Comparison of ENCODE assay signal across 11 cellular contexts in the genomic region with DNA sequence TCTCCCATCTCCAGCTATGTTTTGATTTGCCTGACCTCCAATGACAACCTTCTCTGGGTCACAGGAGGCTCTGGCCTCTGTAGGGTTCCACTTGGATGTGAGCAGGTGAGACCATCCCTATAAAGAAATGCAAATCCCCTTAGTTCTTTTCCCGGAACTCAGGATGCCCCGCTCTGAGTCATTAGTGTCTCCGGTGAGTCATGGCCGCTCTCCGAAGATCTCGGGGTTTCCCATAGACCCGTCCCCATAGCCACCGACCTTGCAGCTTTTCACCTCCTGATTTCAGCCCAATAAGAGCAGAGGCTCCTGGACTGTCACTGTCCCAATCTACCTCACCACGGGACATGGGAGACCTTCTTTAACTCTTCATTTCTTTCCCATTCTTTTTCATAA.
DNase-seq lines count a peak whose midpoint lies in the region; ATAC-seq and TF ChIP-seq lines count a peak whose summit lies in the region.
"Had no signal": no experiment of that assay in that cellular context is flagged by ENCODE, and none has a peak within 500 bp of the region (broad histone marks: within the 10 kb centered on the region; RNA-seq: fewer than 3 reads in every experiment).

No MANE protein-coding gene starts in this region.

- no peaks in the 10 kb centered on the region for H4K20me1 ChIP-seq in OCI-LY3 (ENCODE audit: insufficient read depth, low read length)

- no peak for ATAC-seq in HG03108 (IDR thresholded peaks at IDR 0.05; ENCODE audit: unreplicated experiment)

- no peaks in the 10 kb centered on the region for H3K36me3 ChIP-seq in OCI-LY3 (replicated peaks; ENCODE audit: low read depth, low read length)
- H3K36me3 ChIP-seq: prostate gland had no signal

- H3K27ac ChIP-seq in OCI-LY3 (ENCODE audit: low read length), result peak overlapping the region; percentile 50
- peak overlapping the region; percentile 13 for H3K27ac ChIP-seq in cingulate gyrus (ENCODE audit: low read depth, low read length)
- H3K27ac ChIP-seq: prostate gland had no signal

- peak overlapping the region; percentile 48 for H3K4me3 ChIP-seq in OCI-LY3 (ENCODE audit: low read length)
- H3K4me3 ChIP-seq in foreskin fibroblast (ENCODE audit: low read depth in 1 of 2, low read length in 2 of 2), result no peak overlapping the region
- H3K4me3 ChIP-seq: prostate gland had no signal

- H3K4me2 ChIP-seq in OCI-LY3 (ENCODE audit: low read length), result peak overlapping the region; percentile 77

- H2AFZ ChIP-seq in OCI-LY3 (ENCODE audit: low read depth, low read length), result peak overlapping the region; percentile 38

- no peaks in the 10 kb centered on the region for H3K27me3 ChIP-seq in OCI-LY3 (ENCODE audit: low read depth, low read length)

- H3K4me1 ChIP-seq in OCI-LY3 (ENCODE audit: low read length), result peaks cover 38% of the 10 kb centered on the region
- H3K4me1 ChIP-seq: prostate gland had no signal

- TF ChIP-seq CTCF in OCI-LY3 (IDR thresholded peaks at IDR 0.05; ENCODE audit: low read depth, low read length), result no peak
- no peak for TF ChIP-seq CTCF in foreskin fibroblast (IDR thresholded peaks at IDR 0.05; ENCODE audit: low read depth, low read length)

- no peaks in the 10 kb centered on the region for H3K9me3 ChIP-seq in OCI-LY3 (ENCODE audit: insufficient read depth, low read length)
- H3K9me3 ChIP-seq: prostate gland had no signal

- H3K79me2 ChIP-seq in OCI-LY3 (ENCODE audit: low read length), result no peaks in the 10 kb centered on the region

- peak; percentile 54 for DNase-seq in activated naive CD4-positive, alpha-beta T cell treated with Interleukin-2 at 50 U/mL for 16 hours
- no peak for DNase-seq in activated naive CD4-positive, alpha-beta T cell treated with anti-CD3 and anti-CD28 coated beads, Interleukin-2, amount 50 U/mL, for 16 hours
- DNase-seq in stimulated activated CD8-positive, alpha-beta memory T cell treated with anti-CD3 and anti-CD28 coated beads, Interleukin-7, amount 100 ng/mL, for 48 hours (ENCODE audit: extremely low read depth in 1 of 2, low read depth in 1 of 2), result peak; percentile 9 to 23
- DNase-seq in foreskin fibroblast, result no peak
- DNase-seq in AG20443 (ENCODE audit: low spot score), result no peak
- DNase-seq: left ventricle myocardium superior, NCI-H2081 had no signal

- peak overlapping the region; percentile 26; the same call in 1 of the 2 replicates for H3K9ac ChIP-seq in OCI-LY3 (ENCODE audit: low read length)

Comparison
In these comparisons a context has a peak if more than half of its experiments do, and no peak if none do; other contexts are left out.
1. DNase-seq: peak in activated naive CD4-positive, alpha-beta T cell treated with Interleukin-2 at 50 U/mL for 16 hours (single experiment) and stimulated activated CD8-positive, alpha-beta memory T cell treated with anti-CD3 and anti-CD28 coated beads, Interleukin-7, amount 100 ng/mL, for 48 hours (2 of 2); none in activated naive CD4-positive, alpha-beta T cell treated with anti-CD3 and anti-CD28 coated beads, Interleukin-2, amount 50 U/mL, for 16 hours (single experiment), foreskin fibroblast (0 of 2) and AG20443 (single experiment).